ENCODE assay signal across 25 cellular contexts in genomic region chr4:114464873-114465272, GRCh38.
"Had no signal": no experiment of that assay in that cellular context is flagged by ENCODE, and none has a peak within 500 bp of the region (broad histone marks: within the 10 kb centered on the region; RNA-seq: fewer than 3 reads in every experiment).

No MANE protein-coding gene starts in this region.

- H3K9me3 ChIP-seq: colonic mucosa, suprapubic skin, transverse colon, vagina had no signal

- H3K27ac Mint-ChIP-seq: activated CD4-positive, alpha-beta memory T cell treated with anti-CD3 and anti-CD28 coated beads, Interleukin-2, amount 10 ng/mL, durations not matched to agents 7 days and 5 days; activated CD8-positive, alpha-beta memory T cell treated with anti-CD3 and anti-CD28 coated beads, Interleukin-2, amount 10 ng/mL, durations not matched to agents 7 days and 5 days; activated naive CD8-positive, alpha-beta T cell treated with anti-CD3 and anti-CD28 coated beads, Interleukin-2, amount 10 ng/mL, durations not matched to agents 7 days and 5 days; nephron progenitor cell; T-cell had no signal

- H3K27ac ChIP-seq: brain microvascular endothelial cell, colonic mucosa, suprapubic skin, transverse colon, vagina had no signal

- H3K36me3 ChIP-seq: brain microvascular endothelial cell, colonic mucosa, suprapubic skin, transverse colon, vagina had no signal

- ATAC-seq: activated CD8-positive, alpha-beta memory T cell treated with anti-CD3 and anti-CD28 coated beads, Interleukin-2, amount 10 ng/mL, durations not matched to agents 7 days and 5 days; left lobe of liver; stimulated activated naive CD8-positive, alpha-beta T cell treated with anti-CD3 and anti-CD28 coated beads, Interleukin-15, Interleukin-2, amounts not matched to agents 100 U/mL and 50 U/mL, for 24 hours; T-cell had no signal

- H3K4me3 Mint-ChIP-seq: activated CD4-positive, alpha-beta memory T cell treated with anti-CD3 and anti-CD28 coated beads, Interleukin-2, amount 10 ng/mL, durations not matched to agents 7 days and 5 days; activated CD8-positive, alpha-beta memory T cell treated with anti-CD3 and anti-CD28 coated beads, Interleukin-2, amount 10 ng/mL, durations not matched to agents 7 days and 5 days; activated naive CD8-positive, alpha-beta T cell treated with anti-CD3 and anti-CD28 coated beads, Interleukin-2, amount 10 ng/mL, durations not matched to agents 7 days and 5 days; central memory CD8-positive, alpha-beta T cell; nephron progenitor cell; T-cell had no signal

- H3K4me1 Mint-ChIP-seq: activated CD4-positive, alpha-beta memory T cell treated with anti-CD3 and anti-CD28 coated beads, Interleukin-2, amount 10 ng/mL, durations not matched to agents 7 days and 5 days; activated CD8-positive, alpha-beta memory T cell treated with anti-CD3 and anti-CD28 coated beads, Interleukin-2, amount 10 ng/mL, durations not matched to agents 7 days and 5 days; activated naive CD8-positive, alpha-beta T cell treated with anti-CD3 and anti-CD28 coated beads, Interleukin-2, amount 10 ng/mL, durations not matched to agents 7 days and 5 days; central memory CD8-positive, alpha-beta T cell; nephron progenitor cell; T-cell had no signal

- H3K4me1 ChIP-seq: colonic mucosa, suprapubic skin, vagina had no signal

- H3K27me3 Mint-ChIP-seq: activated CD4-positive, alpha-beta memory T cell treated with anti-CD3 and anti-CD28 coated beads, Interleukin-2, amount 10 ng/mL, durations not matched to agents 7 days and 5 days; activated CD8-positive, alpha-beta memory T cell treated with anti-CD3 and anti-CD28 coated beads, Interleukin-2, amount 10 ng/mL, durations not matched to agents 7 days and 5 days; activated naive CD8-positive, alpha-beta T cell treated with anti-CD3 and anti-CD28 coated beads, Interleukin-2, amount 10 ng/mL, durations not matched to agents 7 days and 5 days had no signal

- H3K36me3 Mint-ChIP-seq: activated CD8-positive, alpha-beta memory T cell treated with anti-CD3 and anti-CD28 coated beads, Interleukin-2, amount 10 ng/mL, durations not matched to agents 7 days and 5 days; activated naive CD8-positive, alpha-beta T cell treated with anti-CD3 and anti-CD28 coated beads, Interleukin-2, amount 10 ng/mL, durations not matched to agents 7 days and 5 days; T-cell had no signal

- DNase-seq: activated CD4-positive, alpha-beta memory T cell treated with anti-CD3 and anti-CD28 coated beads, Interleukin-2, amount 10 ng/mL, durations not matched to agents 7 days and 5 days; activated CD4-positive, alpha-beta T cell treated with anti-CD3 and anti-CD28 coated beads for 48 hours; activated CD4-positive, CD25-positive, alpha-beta regulatory T cell; activated CD8-positive, alpha-beta memory T cell treated with anti-CD3 and anti-CD28 coated beads, Interleukin-2, amount 10 ng/mL, durations not matched to agents 7 days and 5 days; activated naive CD8-positive, alpha-beta T cell treated with anti-CD3 and anti-CD28 coated beads, Interleukin-2, amount 10 ng/mL, durations not matched to agents 7 days and 5 days; amygdala; brain microvascular endothelial cell; colonic mucosa; erythroblast; mammary epithelial cell; midbrain; nephron progenitor cell; nucleus accumbens; posterior cingulate gyrus; retina; stimulated activated CD4-positive, alpha-beta T cell treated with anti-CD3 and anti-CD28 coated beads, Interleukin-12 subunit alpha, Interleukin-12 subunit beta, amount 100 ng/mL, for 4 hours; stimulated activated CD4-positive, alpha-beta T cell treated with anti-CD3 and anti-CD28 coated beads, Interleukin-1b, Interleukin-23, amount 100 ng/mL, for 48 hours; stimulated activated CD8-positive, alpha-beta memory T cell treated with anti-CD3 and anti-CD28 coated beads, Interleukin-4, amount 100 ng/mL, for 48 hours; stimulated activated naive CD8-positive, alpha-beta T cell treated with anti-CD3 and anti-CD28 coated beads, Interleukin-15, Interleukin-2, amounts not matched to agents 100 U/mL and 50 U/mL, for 24 hours; T-cell; transverse colon had no signal

- H3K27me3 ChIP-seq: brain microvascular endothelial cell, colonic mucosa, suprapubic skin, transverse colon, vagina had no signal

- H3K4me3 ChIP-seq: colonic mucosa, suprapubic skin, transverse colon, vagina had no signal

- H3K9me3 Mint-ChIP-seq: activated CD4-positive, alpha-beta memory T cell treated with anti-CD3 and anti-CD28 coated beads, Interleukin-2, amount 10 ng/mL, durations not matched to agents 7 days and 5 days; activated naive CD8-positive, alpha-beta T cell treated with anti-CD3 and anti-CD28 coated beads, Interleukin-2, amount 10 ng/mL, durations not matched to agents 7 days and 5 days; nephron progenitor cell; T-cell had no signal
